2 cellular contexts compared by ENCODE assay signal in genomic region chrX:101291204-101291603, GRCh38.
TF ChIP-seq lines count a peak whose summit lies in the region.

TAF7L (minus strand) TSS chrX:101291334; CDS start chrX:101287543, 3,791 bp downstream.

TF ChIP-seq in SK-N-SH, 30 proteins besides CTCF, POLR2A, EP300 and RAD21 (continued from another document):
- TF ChIP-seq REST (IDR thresholded peaks at IDR 0.05; ENCODE audit: low read depth, low read length), result no peak
- TF ChIP-seq RCOR1 (IDR thresholded peaks at IDR 0.05; ENCODE audit: low read length), result no peak
- no peak for TF ChIP-seq TEAD4 (IDR thresholded peaks at IDR 0.05; ENCODE audit: borderline replicate concordance, insufficient read depth)
- TF ChIP-seq MAX (IDR thresholded peaks at IDR 0.05; ENCODE audit: low read depth), result no peak
- TF ChIP-seq SMC3 (IDR thresholded peaks at IDR 0.05; ENCODE audit: low read depth, low read length), result no peak
- TF ChIP-seq POLR2AphosphoS5 (IDR thresholded peaks at IDR 0.05; ENCODE audit: low read depth, low read length), result no peak
- no peak for TF ChIP-seq FOXM1 (IDR thresholded peaks at IDR 0.05; ENCODE audit: low read depth)
- TF ChIP-seq YY1 (IDR thresholded peaks at IDR 0.05; ENCODE audit: low read depth), result no peak
- TF ChIP-seq NRF1 (IDR thresholded peaks at IDR 0.05; ENCODE audit: low read depth, low read length), result no peak
- no peak for TF ChIP-seq GABPA (IDR thresholded peaks at IDR 0.05; ENCODE audit: low read depth)
- no peak for TF ChIP-seq PBX3 (IDR thresholded peaks at IDR 0.05)
- no peak for TF ChIP-seq ZBTB33 (IDR thresholded peaks at IDR 0.05; ENCODE audit: borderline replicate concordance, low read depth)
- no peak for TF ChIP-seq USF2 (IDR thresholded peaks at IDR 0.05; ENCODE audit: borderline replicate concordance, low read depth, low read length)
- no peak for TF ChIP-seq GATA2 (CRISPR knock-in tag; IDR thresholded peaks at IDR 0.05)

TF ChIP-seq in SK-N-SH treated with all-trans-retinoic acid at 6 μM for 48 hours, 23 proteins besides CTCF, POLR2A, EP300 and RAD21 (continued from another document):
- TF ChIP-seq CREB5 (CRISPR knock-in tag; IDR thresholded peaks at IDR 0.05; ENCODE audit: low read depth) (no peak), ZFP3 (CRISPR knock-in tag; IDR thresholded peaks at IDR 0.05) (no peak)
TF ChIP-seq in SK-N-SH treated with all-trans-retinoic acid at 6 μM for 48 hours: peak in this region for 0.
